ENCODE assay signal across 10 cellular contexts in the genomic region with DNA sequence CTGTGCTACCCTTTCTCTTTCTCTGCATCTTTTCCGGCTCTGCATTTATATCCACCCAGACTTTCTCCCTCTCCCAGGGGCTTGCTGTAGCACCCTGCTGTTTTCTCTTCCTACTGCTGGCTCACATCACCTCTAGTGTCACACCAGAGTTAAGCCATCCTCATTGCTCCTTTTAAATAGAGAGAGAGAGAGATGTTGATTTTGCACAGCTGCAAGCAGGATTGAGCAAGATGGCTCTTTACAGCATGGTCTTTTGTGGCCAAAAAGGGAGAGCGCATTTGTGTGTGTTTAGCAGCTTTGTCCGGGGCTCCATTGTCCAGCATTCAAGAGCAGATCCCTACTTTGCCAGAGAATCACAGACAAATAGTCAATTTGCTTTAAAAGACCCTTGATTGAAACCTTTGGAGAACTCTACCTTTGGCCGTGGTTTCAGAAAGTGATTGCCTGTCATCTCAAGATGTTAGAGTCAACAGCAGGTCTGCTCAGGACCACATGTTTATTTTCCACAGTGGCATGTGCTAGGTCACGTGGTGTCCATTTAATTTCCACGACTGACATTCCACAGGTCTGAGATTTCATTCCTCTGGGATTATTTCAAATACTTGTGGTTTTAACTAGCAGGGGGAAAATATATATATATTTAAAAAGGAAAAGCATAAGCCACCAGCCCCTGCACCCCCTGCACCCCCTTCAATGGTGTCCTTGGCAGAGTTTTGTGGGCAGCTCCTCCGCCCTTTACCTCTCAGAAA.
DNase-seq lines count a peak whose midpoint lies in the region; ATAC-seq, FAIRE-seq and TF ChIP-seq lines count a peak whose summit lies in the region.
"Had no signal": no experiment of that assay in that cellular context is flagged by ENCODE, and none has a peak within 500 bp of the region (broad histone marks: within the 10 kb centered on the region; RNA-seq: fewer than 3 reads in every experiment).

No MANE protein-coding gene starts in this region.

- no peak for TF ChIP-seq EP300 in gastroesophageal sphincter (IDR thresholded peaks at IDR 0.05)

- H3K4me3 Mint-ChIP-seq in stimulated activated naive B cell treated with anti-CD40 and anti-IgM and Interleukin-4, amounts not matched to agents 10 μg/mL and 1 μg/mL and 100 μg/mL, for 72 hours, result no peak overlapping the region
- H3K4me3 Mint-ChIP-seq: activated T-helper 1 cell treated with anti-CD3 and anti-CD28 coated beads, Interleukin-12 subunit alpha, Interleukin-12 subunit beta, Interleukin-2, Interleukin-4 antibody, amounts not matched to agents 30 ng/mL and 10 ng/mL and 1 ng/mL, durations not matched to agents 14 hours and 24 hours and 36 hours had no signal

- WGBS in gastroesophageal sphincter (ENCODE audit: low coverage in 1 of 2), 2 donors, result 46 to 60% methylated on average over 2 to 7 of the region's 7 CpGs
- 51 to 52% methylated on average over 7 of the region's 7 CpGs for WGBS in pancreas, 2 donors

- peaks cover 2 to 3% of the 10 kb centered on the region in 2 donors for H3K4me1 Mint-ChIP-seq in stimulated activated naive B cell treated with anti-CD40 and anti-IgM and Interleukin-4, amounts not matched to agents 10 μg/mL and 1 μg/mL and 100 μg/mL, for 72 hours

- TF ChIP-seq POLR2A in gastroesophageal sphincter (IDR thresholded peaks at IDR 0.05), result no peak

- peak; percentile 86 for ATAC-seq in SK-N-SH treated with all-trans-retinoic acid at 6 μM for 48 hours
- ATAC-seq in gastroesophageal sphincter, result peak; percentile 88
- ATAC-seq in pancreas, result peak; percentile 71 to 93 (median 77)
- no peak for ATAC-seq in HG03378 (IDR thresholded peaks at IDR 0.05; ENCODE audit: unreplicated experiment)
- no peak for ATAC-seq in HG03520 (IDR thresholded peaks at IDR 0.05; ENCODE audit: unreplicated experiment)
- no peak for ATAC-seq in stimulated activated naive B cell treated with anti-CD40 and anti-IgM and Interleukin-4, amounts not matched to agents 10 μg/mL and 1 μg/mL and 100 μg/mL, for 72 hours (replicated peaks)

- FAIRE-seq in pancreas (lab: Jason Lieb, UNC), result no peak

- intact Hi-C loops in pancreas (cut with DNase I), result no loop called here

- H3K36me3 Mint-ChIP-seq in stimulated activated naive B cell treated with anti-CD40 and anti-IgM and Interleukin-4, amounts not matched to agents 10 μg/mL and 1 μg/mL and 100 μg/mL, for 72 hours, result no peaks in the 10 kb centered on the region

- no peak for TF ChIP-seq CTCF in gastroesophageal sphincter (IDR thresholded peaks at IDR 0.05)
- TF ChIP-seq CTCF in pancreas (IDR thresholded peaks at IDR 0.05), result no peak

- H3K36me3 ChIP-seq in gastroesophageal sphincter (no peaks in the 10 kb centered on the region), pancreas (no peaks in the 10 kb centered on the region)

- H3K9me3 Mint-ChIP-seq in stimulated activated naive B cell treated with anti-CD40 and anti-IgM and Interleukin-4, amounts not matched to agents 10 μg/mL and 1 μg/mL and 100 μg/mL, for 72 hours, result peaks cover 1 to 2% of the 10 kb centered on the region in 2 donors
- H3K9me3 Mint-ChIP-seq: activated T-helper 1 cell treated with anti-CD3 and anti-CD28 coated beads, Interleukin-12 subunit alpha, Interleukin-12 subunit beta, Interleukin-2, Interleukin-4 antibody, amounts not matched to agents 30 ng/mL and 10 ng/mL and 1 ng/mL, durations not matched to agents 14 hours and 24 hours and 36 hours had no signal

- H3K27ac ChIP-seq in gastroesophageal sphincter, result peak overlapping the region in 3 of 4 donors; percentile 54 to 69 (median 65)
- peak overlapping the region in 1 of 4 donors; percentile 11 for H3K27ac ChIP-seq in pancreas

- H3K27me3 ChIP-seq in gastroesophageal sphincter (no peaks in the 10 kb centered on the region), pancreas (no peaks in the 10 kb centered on the region)

- H3K27ac Mint-ChIP-seq in stimulated activated naive B cell treated with anti-CD40 and anti-IgM and Interleukin-4, amounts not matched to agents 10 μg/mL and 1 μg/mL and 100 μg/mL, for 72 hours, result no peak overlapping the region
- H3K27ac Mint-ChIP-seq: activated T-helper 1 cell treated with anti-CD3 and anti-CD28 coated beads, Interleukin-12 subunit alpha, Interleukin-12 subunit beta, Interleukin-2, Interleukin-4 antibody, amounts not matched to agents 30 ng/mL and 10 ng/mL and 1 ng/mL, durations not matched to agents 14 hours and 24 hours and 36 hours had no signal

- H3K9me3 ChIP-seq in gastroesophageal sphincter, result no peaks in the 10 kb centered on the region
- H3K9me3 ChIP-seq in pancreas, result no peaks in the 10 kb centered on the region

- H3K27me3 Mint-ChIP-seq in stimulated activated naive B cell treated with anti-CD40 and anti-IgM and Interleukin-4, amounts not matched to agents 10 μg/mL and 1 μg/mL and 100 μg/mL, for 72 hours, result peaks cover 15 to 24% of the 10 kb centered on the region in 2 donors

- H3K4me1 ChIP-seq in gastroesophageal sphincter, result peaks cover 12 to 59% (median 14%) of the 10 kb centered on the region in 3 donors
- H3K4me1 ChIP-seq in pancreas, result no peaks in the 10 kb centered on the region

- H3K4me3 ChIP-seq in gastroesophageal sphincter (no peak overlapping the region), pancreas (no peak overlapping the region)

- peak; percentile 85 for DNase-seq in GM03348 (ENCODE audit: low spot score)
- DNase-seq in pancreas, result peak in 3 of 6 donors; percentile 18 to 40 (median 22)
- no peak for DNase-seq in activated naive CD4-positive, alpha-beta T cell treated with anti-CD3 and anti-CD28 coated beads, Interleukin-2, amount 50 U/mL, for 16 hours
- DNase-seq in stimulated activated naive B cell treated with anti-CD40 and anti-IgM and Interleukin-4, amounts not matched to agents 10 μg/mL and 1 μg/mL and 100 μg/mL, for 72 hours, result no peak
- DNase-seq: stimulated activated CD4-positive, alpha-beta T cell treated with anti-CD3 and anti-CD28 coated beads, Interleukin-2, amount 100 ng/mL, for 24 hours had no signal

TF ChIP-seq in SK-N-SH treated with all-trans-retinoic acid at 6 μM for 48 hours, 23 proteins besides CTCF, POLR2A, EP300 and RAD21 (continues in another document):
- TF ChIP-seq ZNF8 (CRISPR knock-in tag; IDR thresholded peaks at IDR 0.05) (no peak), ZFP30 (CRISPR knock-in tag; IDR thresholded peaks at IDR 0.05) (no peak), ZFP3 (CRISPR knock-in tag; IDR thresholded peaks at IDR 0.05) (no peak), CSDC2 (CRISPR knock-in tag; IDR thresholded peaks at IDR 0.05) (no peak), OSR1 (CRISPR knock-in tag; IDR thresholded peaks at IDR 0.05) (no peak), SNAI2 (CRISPR knock-in tag; IDR thresholded peaks at IDR 0.05) (no peak)
- TF ChIP-seq, protein P1, sequence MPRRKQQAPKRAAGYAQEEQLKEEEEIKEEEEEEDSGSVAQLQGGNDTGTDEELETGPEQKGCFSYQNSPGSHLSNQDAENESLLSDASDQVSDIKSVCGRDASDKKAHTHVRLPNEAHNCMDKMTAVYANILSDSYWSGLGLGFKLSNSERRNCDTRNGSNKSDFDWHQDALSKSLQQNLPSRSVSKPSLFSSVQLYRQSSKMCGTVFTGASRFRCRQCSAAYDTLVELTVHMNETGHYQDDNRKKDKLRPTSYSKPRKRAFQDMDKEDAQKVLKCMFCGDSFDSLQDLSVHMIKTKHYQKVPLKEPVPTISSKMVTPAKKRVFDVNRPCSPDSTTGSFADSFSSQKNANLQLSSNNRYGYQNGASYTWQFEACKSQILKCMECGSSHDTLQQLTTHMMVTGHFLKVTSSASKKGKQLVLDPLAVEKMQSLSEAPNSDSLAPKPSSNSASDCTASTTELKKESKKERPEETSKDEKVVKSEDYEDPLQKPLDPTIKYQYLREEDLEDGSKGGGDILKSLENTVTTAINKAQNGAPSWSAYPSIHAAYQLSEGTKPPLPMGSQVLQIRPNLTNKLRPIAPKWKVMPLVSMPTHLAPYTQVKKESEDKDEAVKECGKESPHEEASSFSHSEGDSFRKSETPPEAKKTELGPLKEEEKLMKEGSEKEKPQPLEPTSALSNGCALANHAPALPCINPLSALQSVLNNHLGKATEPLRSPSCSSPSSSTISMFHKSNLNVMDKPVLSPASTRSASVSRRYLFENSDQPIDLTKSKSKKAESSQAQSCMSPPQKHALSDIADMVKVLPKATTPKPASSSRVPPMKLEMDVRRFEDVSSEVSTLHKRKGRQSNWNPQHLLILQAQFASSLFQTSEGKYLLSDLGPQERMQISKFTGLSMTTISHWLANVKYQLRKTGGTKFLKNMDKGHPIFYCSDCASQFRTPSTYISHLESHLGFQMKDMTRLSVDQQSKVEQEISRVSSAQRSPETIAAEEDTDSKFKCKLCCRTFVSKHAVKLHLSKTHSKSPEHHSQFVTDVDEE (CRISPR knock-in tag; IDR thresholded peaks at IDR 0.05), result no peak
- TF ChIP-seq, protein P2, sequence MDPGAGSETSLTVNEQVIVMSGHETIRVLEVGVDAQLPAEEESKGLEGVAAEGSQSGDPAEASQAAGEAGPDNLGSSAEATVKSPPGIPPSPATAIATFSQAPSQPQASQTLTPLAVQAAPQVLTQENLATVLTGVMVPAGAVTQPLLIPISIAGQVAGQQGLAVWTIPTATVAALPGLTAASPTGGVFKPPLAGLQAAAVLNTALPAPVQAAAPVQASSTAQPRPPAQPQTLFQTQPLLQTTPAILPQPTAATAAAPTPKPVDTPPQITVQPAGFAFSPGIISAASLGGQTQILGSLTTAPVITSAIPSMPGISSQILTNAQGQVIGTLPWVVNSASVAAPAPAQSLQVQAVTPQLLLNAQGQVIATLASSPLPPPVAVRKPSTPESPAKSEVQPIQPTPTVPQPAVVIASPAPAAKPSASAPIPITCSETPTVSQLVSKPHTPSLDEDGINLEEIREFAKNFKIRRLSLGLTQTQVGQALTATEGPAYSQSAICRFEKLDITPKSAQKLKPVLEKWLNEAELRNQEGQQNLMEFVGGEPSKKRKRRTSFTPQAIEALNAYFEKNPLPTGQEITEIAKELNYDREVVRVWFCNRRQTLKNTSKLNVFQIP (CRISPR knock-in tag; IDR thresholded peaks at IDR 0.05; ENCODE audit: borderline replicate concordance, low read depth), result no peak
- TF ChIP-seq, protein P3, sequence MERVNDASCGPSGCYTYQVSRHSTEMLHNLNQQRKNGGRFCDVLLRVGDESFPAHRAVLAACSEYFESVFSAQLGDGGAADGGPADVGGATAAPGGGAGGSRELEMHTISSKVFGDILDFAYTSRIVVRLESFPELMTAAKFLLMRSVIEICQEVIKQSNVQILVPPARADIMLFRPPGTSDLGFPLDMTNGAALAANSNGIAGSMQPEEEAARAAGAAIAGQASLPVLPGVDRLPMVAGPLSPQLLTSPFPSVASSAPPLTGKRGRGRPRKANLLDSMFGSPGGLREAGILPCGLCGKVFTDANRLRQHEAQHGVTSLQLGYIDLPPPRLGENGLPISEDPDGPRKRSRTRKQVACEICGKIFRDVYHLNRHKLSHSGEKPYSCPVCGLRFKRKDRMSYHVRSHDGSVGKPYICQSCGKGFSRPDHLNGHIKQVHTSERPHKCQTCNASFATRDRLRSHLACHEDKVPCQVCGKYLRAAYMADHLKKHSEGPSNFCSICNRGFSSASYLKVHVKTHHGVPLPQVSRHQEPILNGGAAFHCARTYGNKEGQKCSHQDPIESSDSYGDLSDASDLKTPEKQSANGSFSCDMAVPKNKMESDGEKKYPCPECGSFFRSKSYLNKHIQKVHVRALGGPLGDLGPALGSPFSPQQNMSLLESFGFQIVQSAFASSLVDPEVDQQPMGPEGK (CRISPR knock-in tag; IDR thresholded peaks at IDR 0.05; ENCODE audit: borderline replicate concordance), result no peak

Comparison
In these comparisons a context has a peak if more than half of its experiments do, and no peak if none do; other contexts are left out.
1. ATAC-seq: peak in SK-N-SH treated with all-trans-retinoic acid at 6 μM for 48 hours (single experiment), gastroesophageal sphincter (single experiment) and pancreas (4 of 4); none in HG03378 (single experiment), HG03520 (single experiment) and stimulated activated naive B cell treated with anti-CD40 and anti-IgM and Interleukin-4, amounts not matched to agents 10 μg/mL and 1 μg/mL and 100 μg/mL, for 72 hours (0 of 2).